ENCODE assay signal across 27 cellular contexts in the genomic region with DNA sequence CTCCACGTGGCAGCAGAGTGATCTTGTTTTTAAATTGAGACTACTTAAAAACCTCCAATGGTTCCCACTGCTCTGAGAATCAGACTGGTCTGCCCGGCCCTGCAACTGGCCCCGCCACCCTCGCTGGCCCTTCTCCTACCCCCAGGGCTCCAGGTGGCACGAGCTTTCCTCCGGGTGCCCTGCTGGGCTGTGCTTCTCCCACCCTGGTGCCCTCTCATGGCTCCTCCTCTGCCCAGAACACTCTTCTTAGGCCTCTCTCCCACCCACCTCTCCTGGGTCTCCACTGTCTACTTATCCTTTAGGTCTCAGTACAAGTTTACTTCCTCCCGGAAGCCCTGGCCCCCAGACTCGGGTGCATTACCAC. TPM values are rescaled to one million over a fixed set of nuclear protein-coding genes. Genes with fewer than 3 reads are reported as not detected.
DNase-seq lines count a peak whose midpoint lies in the region; ATAC-seq and TF ChIP-seq lines count a peak whose summit lies in the region.
"Had no signal": no experiment of that assay in that cellular context is flagged by ENCODE, and none has a peak within 500 bp of the region (broad histone marks: within the 10 kb centered on the region; RNA-seq: fewer than 3 reads in every experiment).

No MANE protein-coding gene starts in this region.

- intact Hi-C loops in Caco-2 (cut with micrococcal nuclease; ENCODE audit: unreplicated experiment) (no loop called here), heart right ventricle (cut with DNase I) (no loop called here)

- peaks cover 12% of the 10 kb centered on the region for H3K4me1 ChIP-seq in Caco-2
- H3K4me1 ChIP-seq in heart right ventricle, result peaks cover 7 to 61% (median 38%) of the 10 kb centered on the region in 9 donors
- H3K4me1 ChIP-seq: BE2C had no signal

- no peaks in the 10 kb centered on the region for H3K27me3 Mint-ChIP-seq in Caco-2 (ENCODE audit: insufficient read depth, unreplicated experiment)
- no peaks in the 10 kb centered on the region for H3K27me3 Mint-ChIP-seq in osteocyte (ENCODE audit: unreplicated experiment)
- H3K27me3 Mint-ChIP-seq: activated naive CD4-positive, alpha-beta T cell treated with anti-CD3 and anti-CD28 coated beads, Interleukin-2, amount 50 U/mL, for 24 hours; CD8-positive, alpha-beta memory T cell; stimulated activated memory B cell treated with anti-CD40 and anti-IgM and Interleukin-4, amounts not matched to agents 10 μg/mL and 1 μg/mL and 100 μg/mL, for 72 hours; T-cell had no signal

- peak overlapping the region; percentile 13 for H3K27ac Mint-ChIP-seq in Caco-2 (ENCODE audit: unreplicated experiment)
- H3K27ac Mint-ChIP-seq in osteocyte (ENCODE audit: unreplicated experiment), result no peak overlapping the region
- H3K27ac Mint-ChIP-seq: activated naive CD4-positive, alpha-beta T cell treated with anti-CD3 and anti-CD28 coated beads, Interleukin-2, amount 50 U/mL, for 24 hours; stimulated activated memory B cell treated with anti-CD40 and anti-IgM and Interleukin-4, amounts not matched to agents 10 μg/mL and 1 μg/mL and 100 μg/mL, for 72 hours; T-cell had no signal

- BruUV-seq in Caco-2 (replicated peaks; lab: Mats Ljungman, UMichigan), result no TSS peak

- DNase-seq in Caco-2, result no peak
- no peak for DNase-seq in heart right ventricle
- peak; percentile 77 for DNase-seq in osteocyte (ENCODE audit: extremely low spot score, unreplicated experiment)
- DNase-seq in islet precursor cell, result no peak
- no peak for DNase-seq in stimulated activated CD4-positive, alpha-beta T cell treated with anti-CD3 and anti-CD28 coated beads, Interleukin-1b, Interleukin-23, amount 100 ng/mL, for 48 hours
- DNase-seq: ACHN; activated CD4-positive, alpha-beta T cell treated with anti-CD3 and anti-CD28 coated beads, Interleukin-2, amount 50 U/mL, for 48 hours; activated CD4-positive, CD25-positive, alpha-beta regulatory T cell; activated CD8-positive, alpha-beta memory T cell treated with anti-CD3 and anti-CD28 coated beads, Interleukin-2, amount 50 U/mL, for 4 hours; BE2C; CD8-positive, alpha-beta memory T cell; central memory CD4-positive, alpha-beta T cell; HCEC 1CT; NCI-H146; NCI-H446; NCI-H774; stimulated activated CD4-positive, alpha-beta T cell treated with anti-CD3 and anti-CD28 coated beads, Interleukin-12 subunit alpha, Interleukin-12 subunit beta, amount 100 ng/mL, for 4 hours; stimulated activated CD4-positive, alpha-beta T cell treated with anti-CD3 and anti-CD28 coated beads, Interleukin-4, amount 100 ng/mL, for 24 hours; T-cell had no signal

- H3K36me3 ChIP-seq in Caco-2 (ENCODE audit: control insufficient read depth, insufficient read depth, low read length), result peaks cover 1% of the 10 kb centered on the region; the same call in 1 of the 2 replicates
- H3K36me3 ChIP-seq in KOPT-K1 (ENCODE audit: insufficient read depth, low read length), result peaks cover 19% of the 10 kb centered on the region
- peaks cover 0 to 51% (median 26%) of the 10 kb centered on the region in 9 donors for H3K36me3 ChIP-seq in heart right ventricle
- H3K36me3 ChIP-seq: BE2C had no signal

- H3K9me3 Mint-ChIP-seq in Caco-2 (ENCODE audit: unreplicated experiment) (no peaks in the 10 kb centered on the region), osteocyte (ENCODE audit: unreplicated experiment) (peaks cover 3% of the 10 kb centered on the region)
- H3K9me3 Mint-ChIP-seq: activated naive CD4-positive, alpha-beta T cell treated with anti-CD3 and anti-CD28 coated beads, Interleukin-2, amount 50 U/mL, for 24 hours; CD8-positive, alpha-beta memory T cell; stimulated activated memory B cell treated with anti-CD40 and anti-IgM and Interleukin-4, amounts not matched to agents 10 μg/mL and 1 μg/mL and 100 μg/mL, for 72 hours; T-cell had no signal

- H3K27ac ChIP-seq in KOPT-K1 (ENCODE audit: low read depth, low read length, poor library complexity, severe bottlenecking) (peak overlapping the region; percentile 31), heart right ventricle (peak overlapping the region in 2 of 10 donors; percentile 12 to 28)
- H3K27ac ChIP-seq: HL-60, SJSA1, thoracic aorta had no signal

- CTCF ChIA-PET in Caco-2 (lab: Charles Lee), result no interaction called here

- peaks cover 4% of the 10 kb centered on the region; the same call in 1 of the 2 replicates for H3K9me3 ChIP-seq in Caco-2
- no peaks in the 10 kb centered on the region for H3K9me3 ChIP-seq in KOPT-K1 (ENCODE audit: insufficient read depth, low read length, poor library complexity, severe bottlenecking)
- peaks cover 0 to 12% (median 0%) of the 10 kb centered on the region in 11 donors for H3K9me3 ChIP-seq in heart right ventricle
- H3K9me3 ChIP-seq: BE2C, SJSA1 had no signal

- no peak overlapping the region for H3K4me3 Mint-ChIP-seq in Caco-2 (ENCODE audit: unreplicated experiment)
- H3K4me3 Mint-ChIP-seq in osteocyte (ENCODE audit: unreplicated experiment), result no peak overlapping the region
- H3K4me3 Mint-ChIP-seq: activated naive CD4-positive, alpha-beta T cell treated with anti-CD3 and anti-CD28 coated beads, Interleukin-2, amount 50 U/mL, for 24 hours; CD8-positive, alpha-beta memory T cell; stimulated activated memory B cell treated with anti-CD40 and anti-IgM and Interleukin-4, amounts not matched to agents 10 μg/mL and 1 μg/mL and 100 μg/mL, for 72 hours; T-cell had no signal

- POLR2A ChIA-PET in Caco-2 (lab: Charles Lee), result no interaction called here

- TF ChIP-seq CTCF in Caco-2 (IDR thresholded peaks at IDR 0.05; ENCODE audit: insufficient read depth in 1 of 2, low read depth in 1 of 2, low read length in 1 of 2, severe bottlenecking in 1 of 2, unreplicated experiment in 1 of 2) (no peak), heart right ventricle (IDR thresholded peaks at IDR 0.05) (no peak), osteocyte (IDR thresholded peaks at IDR 0.05) (no peak)

- H3K27me3 ChIP-seq in Caco-2 (replicated peaks; ENCODE audit: control insufficient read depth, insufficient read depth, low read length) (no peaks in the 10 kb centered on the region), heart right ventricle (no peaks in the 10 kb centered on the region)
- H3K27me3 ChIP-seq: BE2C, SJSA1 had no signal

- no peaks in the 10 kb centered on the region for H3K4me1 Mint-ChIP-seq in Caco-2 (ENCODE audit: low read depth, unreplicated experiment)
- H3K4me1 Mint-ChIP-seq in osteocyte (ENCODE audit: unreplicated experiment), result peaks cover 48% of the 10 kb centered on the region
- H3K4me1 Mint-ChIP-seq: stimulated activated memory B cell treated with anti-CD40 and anti-IgM and Interleukin-4, amounts not matched to agents 10 μg/mL and 1 μg/mL and 100 μg/mL, for 72 hours had no signal

- peaks cover 6% of the 10 kb centered on the region for H3K36me3 Mint-ChIP-seq in Caco-2 (ENCODE audit: insufficient read depth, unreplicated experiment)
- H3K36me3 Mint-ChIP-seq in osteocyte (ENCODE audit: unreplicated experiment), result peaks cover 32% of the 10 kb centered on the region

- 74 to 84% methylated on average over 8 of the region's 8 CpGs for WGBS in heart right ventricle, 2 donors

- ATAC-seq in heart right ventricle (peak in 6 of 8 donors; percentile 6 to 37 (median 18)), GM21381 (IDR thresholded peaks at IDR 0.05; ENCODE audit: unreplicated experiment) (no peak)
- ATAC-seq: sciatic nerve; stimulated activated memory B cell treated with anti-CD40 and anti-IgM and Interleukin-4, amounts not matched to agents 10 μg/mL and 1 μg/mL and 100 μg/mL, for 72 hours; T-cell had no signal

- H3K4me3 ChIP-seq in Caco-2 (ENCODE audit: low read depth, low read length) (no peak overlapping the region), heart right ventricle (no peak overlapping the region)
- H3K4me3 ChIP-seq: SJSA1, thoracic aorta had no signal

RNA-seq across cellular contexts. Expression of a gene that starts 26.5 kb away (rescaled TPM):
- total RNA-seq in Caco-2 (2022), result 14.7 and 16.8 TPM in 2 replicates
- total RNA-seq in heart right ventricle, result 10 to 100 TPM; 38.5 to 77.1 (median 56.4) TPM
- 10 to 100 TPM; 58.7 to 76.2 TPM for polyA plus RNA-seq in heart right ventricle
- total RNA-seq in osteocyte, result 52.6 and 55.1 TPM in 2 replicates

RNA-seq across cellular contexts. Expression of a gene that starts 26.9 kb away (rescaled TPM):
- total RNA-seq in Caco-2 (2022), result 117 and 122 TPM in 2 replicates
- 10 to 100 TPM; 73.1 to 94.6 (median 77.0) TPM for total RNA-seq in heart right ventricle
- polyA plus RNA-seq in heart right ventricle, result 10 to 100 TPM; 36.9 to 39.8 TPM
- 133 and 134 TPM in 2 replicates for total RNA-seq in osteocyte
